ENCODE assay signal across 21 cellular contexts in genomic region chr15:67059127-67059553, GRCh38. TPM values are rescaled to one million over a fixed set of nuclear protein-coding genes. Genes with fewer than 3 reads are reported as not detected.
DNase-seq lines count a peak whose midpoint lies in the region; ATAC-seq, FAIRE-seq and TF ChIP-seq lines count a peak whose summit lies in the region.
"Had no signal": no experiment of that assay in that cellular context is flagged by ENCODE, and none has a peak within 500 bp of the region (broad histone marks: within the 10 kb centered on the region; RNA-seq: fewer than 3 reads in every experiment).

No MANE protein-coding gene starts in this region.

- no peaks in the 10 kb centered on the region for H3K79me2 ChIP-seq in GM23338 (replicated peaks; ENCODE audit: insufficient read depth)

- ATAC-seq in GM23338 (no peak), left lobe of liver (peak; percentile 75), HG03565 (IDR thresholded peaks at IDR 0.05; ENCODE audit: unreplicated experiment) (no peak)

- no peak for TF ChIP-seq CTCF in GM23338 (conservative IDR thresholded peaks at IDR 0.05; ENCODE audit: low read depth in 2 of 2)
- no peak for TF ChIP-seq CTCF in colonic mucosa (IDR thresholded peaks at IDR 0.05)
- TF ChIP-seq CTCF in glutamatergic neuron (IDR thresholded peaks at IDR 0.05; ENCODE audit: partially characterized antibody, unreplicated experiment): no peak

- H3K9ac ChIP-seq in colonic mucosa (ENCODE audit: low read depth in 2 of 2, low read length in 2 of 2): peak overlapping the region in 1 of 2 donors; percentile 62

- H3K36me3 Mint-ChIP-seq in GM23338 (ENCODE audit: low read depth): no peaks in the 10 kb centered on the region
- peaks cover 4% of the 10 kb centered on the region for H3K36me3 Mint-ChIP-seq in glutamatergic neuron (ENCODE audit: unreplicated experiment)

- no peaks in the 10 kb centered on the region for H3K9me3 ChIP-seq in colonic mucosa
- no peaks in the 10 kb centered on the region for H3K9me3 ChIP-seq in small intestine (ENCODE audit: control insufficient read depth, low read depth)
- H3K9me3 ChIP-seq: prostate gland, uterus had no signal

- H3K4me3 ChIP-seq in GM23338 (no peak overlapping the region), colonic mucosa (no peak overlapping the region), small intestine (ENCODE audit: low read depth in 1 of 2, low read length in 2 of 2) (peak overlapping the region in 1 of 2 donors; percentile 3)
- H3K4me3 ChIP-seq: prostate gland, uterus had no signal

- no peak overlapping the region for H3K4me2 ChIP-seq in GM23338

- H3K27me3 Mint-ChIP-seq in GM23338 (ENCODE audit: insufficient read depth, low read depth, poor library complexity) (peaks cover 30% of the 10 kb centered on the region), glutamatergic neuron (ENCODE audit: unreplicated experiment) (peaks cover 13% of the 10 kb centered on the region)

- H3K27me3 ChIP-seq in GM23338 (ENCODE audit: insufficient read depth): peaks cover 36% of the 10 kb centered on the region
- H3K27me3 ChIP-seq in colonic mucosa: no peaks in the 10 kb centered on the region
- H3K27me3 ChIP-seq in small intestine (ENCODE audit: control insufficient read depth in 2 of 2, insufficient read depth in 2 of 2, low read length in 2 of 2): no peaks in the 10 kb centered on the region
- H3K27me3 ChIP-seq: uterus had no signal

- intact Hi-C loops in colonic mucosa (cut with DNase I): loop anchor here (10.0 kb wide), 1 partner anchor 114 kb away; no protein-coding TSS in a partner anchor

- H3K9me2 ChIP-seq in GM23338 (ENCODE audit: insufficient read depth): no peaks in the 10 kb centered on the region

- no peaks in the 10 kb centered on the region for H4K20me1 ChIP-seq in GM23338 (replicated peaks; ENCODE audit: insufficient read depth)

- H3K4me1 ChIP-seq in GM23338 (ENCODE audit: insufficient read depth): peaks cover 9% of the 10 kb centered on the region
- H3K4me1 ChIP-seq in colonic mucosa: peaks cover 15% of the 10 kb centered on the region
- H3K4me1 ChIP-seq in small intestine (ENCODE audit: control insufficient read depth in 2 of 2, insufficient read depth in 1 of 2, low read depth in 1 of 2, low read length in 1 of 2): peaks cover 6 to 9% of the 10 kb centered on the region in 2 donors
- H3K4me1 ChIP-seq: prostate gland, uterus had no signal

- no peak for FAIRE-seq in small intestine (lab: Jason Lieb, UNC)

- H3K36me3 ChIP-seq in GM23338 (ENCODE audit: insufficient read depth) (no peaks in the 10 kb centered on the region), colonic mucosa (no peaks in the 10 kb centered on the region), small intestine (ENCODE audit: control insufficient read depth in 2 of 2, insufficient read depth in 2 of 2, low read length in 2 of 2) (no peaks in the 10 kb centered on the region)
- H3K36me3 ChIP-seq: prostate gland, uterus had no signal

- peak overlapping the region; percentile 74; the same call in 1 of the 2 replicates for H2AFZ ChIP-seq in GM23338

- H3K27ac Mint-ChIP-seq in GM23338 (no peak overlapping the region), glutamatergic neuron (ENCODE audit: unreplicated experiment) (no peak overlapping the region)
- H3K27ac Mint-ChIP-seq: T-helper 1 cell treated with Interleukin-12 subunit alpha and Interleukin-12 subunit beta and Interleukin-4 antibody, amounts not matched to agents 30 μg/mL and 1 μg/mL, for 36 hours had no signal

- DNase-seq in GM23338 (ENCODE audit: low spot score) (no peak), colonic mucosa (peak; percentile 73), left lobe of liver (ENCODE audit: low spot score) (peak; percentile 94), small intestine (peak; percentile 89), glutamatergic neuron (no peak), kidney glomerular epithelial cell (lab: John Stamatoyannopoulos, UW) (no peak), activated gamma-delta T cell (lab: John Stamatoyannopoulos, UW) (no peak)
- DNase-seq: activated CD4-positive, alpha-beta T cell treated with anti-CD3 and anti-CD28 coated beads for 48 hours; amniotic stem cell; foreskin fibroblast; islet precursor cell; mesendoderm; NCI-H1694 treated with DMSO at 0.1 percent for 48 hours; NCI-H748 treated with DMSO at 0.1 percent for 48 hours; stimulated activated CD4-positive, alpha-beta T cell treated with anti-CD3 and anti-CD28 coated beads, Interleukin-12 subunit alpha, Interleukin-12 subunit beta, amount 100 ng/mL, for 4 hours; uterus had no signal

- H3K4me1 Mint-ChIP-seq in GM23338: peaks cover 26% of the 10 kb centered on the region
- peaks cover 6% of the 10 kb centered on the region for H3K4me1 Mint-ChIP-seq in glutamatergic neuron (ENCODE audit: low read depth, unreplicated experiment)

- H3K4me3 Mint-ChIP-seq in GM23338: no peak overlapping the region
- no peak overlapping the region for H3K4me3 Mint-ChIP-seq in glutamatergic neuron (ENCODE audit: unreplicated experiment)
- H3K4me3 Mint-ChIP-seq: neural crest cell; T-helper 1 cell treated with Interleukin-12 subunit alpha and Interleukin-12 subunit beta and Interleukin-4 antibody, amounts not matched to agents 30 μg/mL and 1 μg/mL, for 36 hours had no signal

- WGBS in small intestine, 3 donors: 23 to 53% (median 34%) methylated on average over 6 of the region's 6 CpGs

- H3F3A ChIP-seq in GM23338 (replicated peaks; ENCODE audit: low read depth): no peaks in the 10 kb centered on the region; the same call in 1 of the 2 replicates

- H3K9me3 Mint-ChIP-seq in GM23338 (no peaks in the 10 kb centered on the region), glutamatergic neuron (ENCODE audit: unreplicated experiment) (peaks cover 6% of the 10 kb centered on the region)
- H3K9me3 Mint-ChIP-seq: neural crest cell; T-helper 1 cell treated with Interleukin-12 subunit alpha and Interleukin-12 subunit beta and Interleukin-4 antibody, amounts not matched to agents 30 μg/mL and 1 μg/mL, for 36 hours had no signal

- H3K27ac ChIP-seq in GM23338 (ENCODE audit: low read depth) (no peak overlapping the region), colonic mucosa (no peak overlapping the region), small intestine (ENCODE audit: low read depth in 1 of 2, low read length in 1 of 2) (peak overlapping the region; percentile 46 to 66)
- H3K27ac ChIP-seq: epithelial cell of prostate, prostate gland, uterus had no signal

TF ChIP-seq in GM23338, 12 proteins besides CTCF, POLR2A, EP300 and RAD21 (continues in another document):
- no peak for TF ChIP-seq ETS1 (IDR thresholded peaks at IDR 0.05)
- TF ChIP-seq, protein P1, sequence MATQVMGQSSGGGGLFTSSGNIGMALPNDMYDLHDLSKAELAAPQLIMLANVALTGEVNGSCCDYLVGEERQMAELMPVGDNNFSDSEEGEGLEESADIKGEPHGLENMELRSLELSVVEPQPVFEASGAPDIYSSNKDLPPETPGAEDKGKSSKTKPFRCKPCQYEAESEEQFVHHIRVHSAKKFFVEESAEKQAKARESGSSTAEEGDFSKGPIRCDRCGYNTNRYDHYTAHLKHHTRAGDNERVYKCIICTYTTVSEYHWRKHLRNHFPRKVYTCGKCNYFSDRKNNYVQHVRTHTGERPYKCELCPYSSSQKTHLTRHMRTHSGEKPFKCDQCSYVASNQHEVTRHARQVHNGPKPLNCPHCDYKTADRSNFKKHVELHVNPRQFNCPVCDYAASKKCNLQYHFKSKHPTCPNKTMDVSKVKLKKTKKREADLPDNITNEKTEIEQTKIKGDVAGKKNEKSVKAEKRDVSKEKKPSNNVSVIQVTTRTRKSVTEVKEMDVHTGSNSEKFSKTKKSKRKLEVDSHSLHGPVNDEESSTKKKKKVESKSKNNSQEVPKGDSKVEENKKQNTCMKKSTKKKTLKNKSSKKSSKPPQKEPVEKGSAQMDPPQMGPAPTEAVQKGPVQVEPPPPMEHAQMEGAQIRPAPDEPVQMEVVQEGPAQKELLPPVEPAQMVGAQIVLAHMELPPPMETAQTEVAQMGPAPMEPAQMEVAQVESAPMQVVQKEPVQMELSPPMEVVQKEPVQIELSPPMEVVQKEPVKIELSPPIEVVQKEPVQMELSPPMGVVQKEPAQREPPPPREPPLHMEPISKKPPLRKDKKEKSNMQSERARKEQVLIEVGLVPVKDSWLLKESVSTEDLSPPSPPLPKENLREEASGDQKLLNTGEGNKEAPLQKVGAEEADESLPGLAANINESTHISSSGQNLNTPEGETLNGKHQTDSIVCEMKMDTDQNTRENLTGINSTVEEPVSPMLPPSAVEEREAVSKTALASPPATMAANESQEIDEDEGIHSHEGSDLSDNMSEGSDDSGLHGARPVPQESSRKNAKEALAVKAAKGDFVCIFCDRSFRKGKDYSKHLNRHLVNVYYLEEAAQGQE (IDR thresholded peaks at IDR 0.05; ENCODE audit: unreplicated experiment): no peak

RNA-seq across cellular contexts. Expression of gene SMAD3, which starts 6.3 kb away (rescaled TPM):
- total RNA-seq in GM23338 (2014; rRNA removed; shearing (Covaris generic)): 9.0 and 11.6 TPM in 2 replicates
- polyA plus RNA-seq in GM23338 (2016; fragmentation: Nextera tagmentation; extraction: Ambion mirVana) (3.4 and 4.9 TPM in 2 replicates), small intestine (10 to 100 TPM; 11.6 to 17.0 (median 12.1) TPM)
- total RNA-seq in colonic mucosa (10 to 100 TPM; 38.6 to 62.1 TPM), left lobe of liver (17.1 TPM), glutamatergic neuron (ENCODE audit: unreplicated experiment) (5.0 TPM)

Comparison
In these comparisons a context has a peak if more than half of its experiments do, and no peak if none do; other contexts are left out.
1. DNase-seq: peak in colonic mucosa (single experiment), left lobe of liver (single experiment) and small intestine (single experiment); none in GM23338 (single experiment), glutamatergic neuron (single experiment), kidney glomerular epithelial cell (single experiment) and activated gamma-delta T cell (single experiment).
2. H3K27ac ChIP-seq: peak in small intestine (2 of 2); none in GM23338 (single experiment) and colonic mucosa (single experiment).